Comparison of ENCODE assay signal across 15 cellular contexts in genomic region chr15:101009176-101009575, GRCh38.
DNase-seq lines count a peak whose midpoint lies in the region; ATAC-seq, FAIRE-seq and TF ChIP-seq lines count a peak whose summit lies in the region.
"Had no signal": no experiment of that assay in that cellular context is flagged by ENCODE, and none has a peak within 500 bp of the region (broad histone marks: within the 10 kb centered on the region; RNA-seq: fewer than 3 reads in every experiment).

No MANE protein-coding gene starts in this region.

- WGBS in K562 (ENCODE audit: insufficient coverage, low coverage, missing lambda C conversion rate): 56% methylated on average over 2 of the region's 2 CpGs

- no peak for ATAC-seq in CD4-positive, alpha-beta T cell (ENCODE audit: poor library complexity)
- ATAC-seq in K562: no peak
- no peak for ATAC-seq in natural killer cell treated with Interleukin-12 subunit alpha and Interleukin-12 subunit beta and Interleukin-15 and Interleukin-18, amount 100 ng/mL, for 72 hours

- H3K4me2 ChIP-seq in K562 (ENCODE audit: insufficient read depth, low read length): peak overlapping the region; percentile 93

- H3K36me3 ChIP-seq in HEK293 (ENCODE audit: control insufficient read depth in 2 of 2, insufficient read depth in 1 of 2, low read length in 2 of 2) (no peaks in the 10 kb centered on the region), K562 (ENCODE audit: control insufficient read depth, insufficient read depth, low read length) (no peaks in the 10 kb centered on the region)
- H3K36me3 ChIP-seq: ovary had no signal

- BruUV-seq in K562 (replicated peaks; lab: Mats Ljungman, UMichigan): no TSS peak

- H3K4me3 ChIP-seq in HEK293 (ENCODE audit: low read depth, low read length): no peak overlapping the region
- H3K4me3 ChIP-seq in K562: 0 out of 2 replicates have a peak overlapping the region, but pooled peaks have one; percentile 63
- H3K4me3 ChIP-seq: ovary had no signal

- no peaks in the 10 kb centered on the region for H4K20me1 ChIP-seq in K562 (replicated peaks; ENCODE audit: control insufficient read depth, insufficient read depth, low read length)

- H3K9me3 ChIP-seq in CD4-positive, alpha-beta T cell (ENCODE audit: control insufficient read depth, low read length): no peaks in the 10 kb centered on the region
- H3K9me3 ChIP-seq in HEK293 (ENCODE audit: control insufficient read depth, insufficient read depth, low read depth, low read length): no peaks in the 10 kb centered on the region
- no peaks in the 10 kb centered on the region for H3K9me3 ChIP-seq in K562 (replicated peaks; ENCODE audit: control insufficient read depth, insufficient read depth, low read depth, low read length)
- H3K9me3 ChIP-seq: ovary, tibial artery had no signal

- H3K27me3 ChIP-seq in CD4-positive, alpha-beta T cell (ENCODE audit: control insufficient read depth, insufficient read depth, low read length): no peaks in the 10 kb centered on the region
- peaks cover 5 to 24% of the 10 kb centered on the region in 2 experiments; a peak in 3 of 5 replicates for H3K27me3 ChIP-seq in K562 (ENCODE audit: control insufficient read depth in 2 of 2, insufficient read depth in 2 of 2, low read length in 2 of 2)
- H3K27me3 ChIP-seq: ovary, tibial artery had no signal

- intact Hi-C loops in CD4-positive, alpha-beta T cell (cut with DNase I, micrococcal nuclease): loop anchor here (2.0 to 10.0 kb wide), 5 partner anchors 78 to 1737 kb away; partner anchors contain the start of gene LRRK1 (in 1 of the 2)
- intact Hi-C loops in K562 (cut with micrococcal nuclease): loop anchor here (10.0 kb wide), 1 partner anchor 1734 kb away; no protein-coding TSS in a partner anchor

- DNase-seq in CD4-positive, alpha-beta T cell: no peak
- DNase-seq in K562 (ENCODE audit: extremely low read depth in 1 of 4, low spot score in 3 of 4): no peak
- DNase-seq in natural killer cell treated with Interleukin-12 subunit alpha and Interleukin-12 subunit beta and Interleukin-15 and Interleukin-18, amount 100 ng/mL, for 72 hours (ENCODE audit: low spot score): peak; percentile 46
- no peak for DNase-seq in T-helper 9 cell
- no peak for DNase-seq in NCI-H748 treated with DMSO at 0.1 percent for 48 hours (lab: John Stamatoyannopoulos, UW)
- no peak for DNase-seq in foreskin melanocyte
- DNase-seq in SW480 (ENCODE audit: low spot score): no peak
- DNase-seq: activated gamma-delta T cell treated with Interleukin-2 at 50 U/mL for 16 hours; kidney glomerular epithelial cell; NCI-H2029; stimulated activated CD4-positive, alpha-beta T cell treated with anti-CD3 and anti-CD28 coated beads, Interleukin-2, amount 100 ng/mL, for 48 hours had no signal

- CTCF ChIA-PET in CD4-positive, alpha-beta T cell (lab: Charles Lee): interaction anchor here (0.7 to 3.0 kb wide), 8 partner anchors 10 to 286 kb away, joined by 3 to 21 read pairs (median 5); partner anchors contain the start of genes CHSY1 and SNRPA1
- CTCF ChIA-PET in HEK293 (lab: Yijun Ruan, JAX): interaction anchor here (0.7 to 11.1 kb wide), 42 partner anchors 10 to 659 kb away, joined by 3 to 223 read pairs (median 9); partner anchors contain the start of genes ASB7, CHSY1, LINS1 and LRRK1
- CTCF ChIA-PET in K562 (lab: Yijun Ruan, JAX; ENCODE audit: low intra/inter-chr PET ratio): interaction anchor here (3.9 to 4.2 kb wide), 2 partner anchors 91 to 382 kb away, joined by 23 to 25 read pairs; partner anchors contain the start of gene LRRK1

- no peaks in the 10 kb centered on the region for H3K79me2 ChIP-seq in K562 (ENCODE audit: control insufficient read depth, insufficient read depth, low read length)

- no peak overlapping the region for H3K9ac ChIP-seq in K562 (ENCODE audit: insufficient read depth in 1 of 2, low read depth in 2 of 2, low read length in 2 of 2)

- no peak for FAIRE-seq in K562 (lab: Jason Lieb, UNC)

- H2AFZ ChIP-seq in K562 (ENCODE audit: low read depth, low read length): peak overlapping the region; percentile 99

- H3K27ac ChIP-seq in CD4-positive, alpha-beta T cell (ENCODE audit: low read depth, low read length): no peak overlapping the region
- H3K27ac ChIP-seq in HEK293 (ENCODE audit: extremely low read depth, low read depth, low read length) (no peak overlapping the region; the same call in 1 of the 2 replicates), K562 (ENCODE audit: extremely low read depth, low read depth, low read length) (no peak overlapping the region)
- H3K27ac ChIP-seq: ovary, tibial artery had no signal

- POLR2A ChIA-PET in CD4-positive, alpha-beta T cell (lab: Charles Lee): interaction anchor here (0.8 kb wide), 1 partner anchor 231 kb away, joined by 3 read pairs; no protein-coding TSS in a partner anchor
- POLR2A ChIA-PET in HEK293 (lab: Yijun Ruan, JAX): interaction anchor here (0.9 to 1.7 kb wide), 2 partner anchors 242 to 660 kb away, joined by 3 to 9 read pairs; partner anchors contain the start of gene CHSY1
- POLR2A ChIA-PET in K562 (lab: Yijun Ruan, JAX): interaction anchor here (1.3 kb wide), 2 partner anchors 14 to 107 kb away, joined by 3 read pairs; no protein-coding TSS in a partner anchor

- TF ChIP-seq RAD21 in K562 (CRISPR knock-in tag; conservative IDR thresholded peaks at IDR 0.05 in 1 of 2, IDR thresholded peaks at IDR 0.05 in 1 of 2): no peak

- no peaks in the 10 kb centered on the region for H3K36me3 Mint-ChIP-seq in CD4-positive, alpha-beta T cell (ENCODE audit: low read depth)
- no peaks in the 10 kb centered on the region for H3K36me3 Mint-ChIP-seq in natural killer cell treated with Interleukin-12 subunit alpha and Interleukin-12 subunit beta and Interleukin-15 and Interleukin-18, amount 100 ng/mL, for 72 hours
- H3K36me3 Mint-ChIP-seq: brain had no signal

- H3K4me1 ChIP-seq in HEK293 (ENCODE audit: control insufficient read depth, insufficient read depth, low read length): peaks cover 5% of the 10 kb centered on the region; the same call in 1 of the 2 replicates
- peaks cover 14 to 28% of the 10 kb centered on the region in 2 experiments for H3K4me1 ChIP-seq in K562 (replicated peaks in 1 of 2; ENCODE audit: control insufficient read depth in 2 of 2, insufficient read depth in 2 of 2, low read length in 2 of 2)

- TF ChIP-seq EP300 in K562 (IDR thresholded peaks at IDR 0.05; ENCODE audit: low read length): no peak

- peaks cover 6% of the 10 kb centered on the region for H3K27me3 Mint-ChIP-seq in CD4-positive, alpha-beta T cell
- peaks cover 0 to 7% of the 10 kb centered on the region in 2 donors for H3K27me3 Mint-ChIP-seq in natural killer cell treated with Interleukin-12 subunit alpha and Interleukin-12 subunit beta and Interleukin-15 and Interleukin-18, amount 100 ng/mL, for 72 hours

- peak overlapping the region; percentile 94 for H3K4me3 Mint-ChIP-seq in CD4-positive, alpha-beta T cell
- H3K4me3 Mint-ChIP-seq in natural killer cell treated with Interleukin-12 subunit alpha and Interleukin-12 subunit beta and Interleukin-15 and Interleukin-18, amount 100 ng/mL, for 72 hours: peak overlapping the region; percentile 84

- no peak overlapping the region for H3K27ac Mint-ChIP-seq in CD4-positive, alpha-beta T cell
- H3K27ac Mint-ChIP-seq in natural killer cell treated with Interleukin-12 subunit alpha and Interleukin-12 subunit beta and Interleukin-15 and Interleukin-18, amount 100 ng/mL, for 72 hours: no peak overlapping the region
- H3K27ac Mint-ChIP-seq: brain had no signal

- no peak for TF ChIP-seq CTCF in CD4-positive, alpha-beta T cell (IDR thresholded peaks at IDR 0.05)
- TF ChIP-seq CTCF in HEK293 (tag by site-specific recombination; IDR thresholded peaks at IDR 0.05) (no peak), K562 (IDR thresholded peaks at IDR 0.05 in 2 of 3, conservative IDR thresholded peaks at IDR 0.05 in 1 of 3; ENCODE audit: insufficient read depth in 2 of 3, low read depth in 1 of 3, low read length in 3 of 3) (no peak)

- H3K4me1 Mint-ChIP-seq in CD4-positive, alpha-beta T cell (ENCODE audit: low read depth): peaks cover 24% of the 10 kb centered on the region
- peaks cover 9 to 18% of the 10 kb centered on the region in 2 donors for H3K4me1 Mint-ChIP-seq in natural killer cell treated with Interleukin-12 subunit alpha and Interleukin-12 subunit beta and Interleukin-15 and Interleukin-18, amount 100 ng/mL, for 72 hours (ENCODE audit: low read depth in 2 of 2)

- H3K9me1 ChIP-seq in K562 (ENCODE audit: control insufficient read depth, insufficient read depth, low read length): peaks cover 8% of the 10 kb centered on the region

- TF ChIP-seq POLR2A in K562 (conservative IDR thresholded peaks at IDR 0.05): no peak

- in situ Hi-C loops in K562 (cut with MboI): loop anchor here (5.0 kb wide), 3 partner anchors 67 to 677 kb away; no protein-coding TSS in a partner anchor

- no peaks in the 10 kb centered on the region for H3K9me3 Mint-ChIP-seq in CD4-positive, alpha-beta T cell
- no peaks in the 10 kb centered on the region for H3K9me3 Mint-ChIP-seq in natural killer cell treated with Interleukin-12 subunit alpha and Interleukin-12 subunit beta and Interleukin-15 and Interleukin-18, amount 100 ng/mL, for 72 hours

TF ChIP-seq in HEK293, 187 proteins besides CTCF, POLR2A, EP300 and RAD21 (continues in another document):
- TF ChIP-seq PRDM1 (tag by site-specific recombination; IDR thresholded peaks at IDR 0.05) (0 out of 2 replicates have a peak, but pooled peaks have one; percentile 28), ZBTB20 (tag by site-specific recombination; IDR thresholded peaks at IDR 0.05) (peak; percentile 85)

TF ChIP-seq in K562, 482 proteins besides CTCF, POLR2A, EP300 and RAD21 (continues in another document):
- TF ChIP-seq, protein P1, sequence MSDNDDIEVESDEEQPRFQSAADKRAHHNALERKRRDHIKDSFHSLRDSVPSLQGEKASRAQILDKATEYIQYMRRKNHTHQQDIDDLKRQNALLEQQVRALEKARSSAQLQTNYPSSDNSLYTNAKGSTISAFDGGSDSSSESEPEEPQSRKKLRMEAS (CRISPR knock-in tag; IDR thresholded peaks at IDR 0.05): no peak
- TF ChIP-seq ZSCAN32 (CRISPR knock-in tag; IDR thresholded peaks at IDR 0.05) (no peak), PTRF (tag; IDR thresholded peaks at IDR 0.05) (no peak)
- TF ChIP-seq, protein P2, sequence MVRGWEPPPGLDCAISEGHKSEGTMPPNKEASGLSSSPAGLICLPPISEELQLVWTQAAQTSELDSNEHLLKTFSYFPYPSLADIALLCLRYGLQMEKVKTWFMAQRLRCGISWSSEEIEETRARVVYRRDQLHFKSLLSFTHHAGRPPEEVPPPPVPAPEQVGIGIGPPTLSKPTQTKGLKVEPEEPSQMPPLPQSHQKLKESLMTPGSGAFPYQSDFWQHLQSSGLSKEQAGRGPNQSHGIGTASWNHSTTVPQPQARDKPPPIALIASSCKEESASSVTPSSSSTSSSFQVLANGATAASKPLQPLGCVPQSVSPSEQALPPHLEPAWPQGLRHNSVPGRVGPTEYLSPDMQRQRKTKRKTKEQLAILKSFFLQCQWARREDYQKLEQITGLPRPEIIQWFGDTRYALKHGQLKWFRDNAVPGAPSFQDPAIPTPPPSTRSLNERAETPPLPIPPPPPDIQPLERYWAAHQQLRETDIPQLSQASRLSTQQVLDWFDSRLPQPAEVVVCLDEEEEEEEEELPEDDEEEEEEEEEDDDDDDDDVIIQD (CRISPR knock-in tag; IDR thresholded peaks at IDR 0.05): no peak
